ENCODE assay signal across 8 cellular contexts in genomic region chr17:75904749-75905521, GRCh38. TPM values are rescaled to one million over a fixed set of nuclear protein-coding genes. Genes with fewer than 3 reads are reported as not detected.
DNase-seq lines count a peak whose midpoint lies in the region; ATAC-seq and TF ChIP-seq lines count a peak whose summit lies in the region.

MRPL38 (minus strand) TSS chr17:75904884; CDS start chr17:75904875, 9 bp downstream.

- H3K79me2 ChIP-seq in OCI-LY7 (ENCODE audit: insufficient read depth, low read depth, low read length), result peaks cover 16% of the 10 kb centered on the region

- H3K4me3 ChIP-seq in IMR-90 (ENCODE audit: insufficient read depth, low read depth, low read length), result peak within 1 kb of the TSS; percentile 95
- peak within 1 kb of the TSS; percentile 76 for H3K4me3 ChIP-seq in OCI-LY7 (ENCODE audit: low read depth, low read length, poor library complexity, severe bottlenecking)
- peak within 1 kb of the TSS; percentile 67 for H3K4me3 ChIP-seq in epithelial cell of esophagus (ENCODE audit: low read length)

- intact Hi-C loops in IMR-90 (cut with micrococcal nuclease), result loop anchor here (1.0 to 10.0 kb wide), 4 partner anchors 37 to 170 kb away; partner anchors contain the start of genes ACOX1, FBF1, GALR2 and SRP68
- intact Hi-C loops in OCI-LY7 (cut with micrococcal nuclease; ENCODE audit: unreplicated experiment), result loop anchor here (1.0 to 10.0 kb wide), 8 partner anchors 22 to 360 kb away; partner anchors contain the start of genes ACOX1, CDK3, EXOC7 and FBF1

- H3K9me3 ChIP-seq in IMR-90 (ENCODE audit: control insufficient read depth, insufficient read depth, low read length) (no peaks in the 10 kb centered on the region), OCI-LY7 (ENCODE audit: low read length) (no peaks in the 10 kb centered on the region)

- TF ChIP-seq RAD21 in IMR-90 (IDR thresholded peaks at IDR 0.05; ENCODE audit: low read length), result peak; percentile 91

- CTCF ChIA-PET in IMR-90 (lab: Yijun Ruan, JAX) (interaction anchor here (0.6 to 1.2 kb wide), 7 partner anchors 9 to 109 kb away, joined by 3 to 7 read pairs (median 4); partner anchors contain the start of gene CDK3), OCI-LY7 (lab: Charles Lee; ENCODE audit: unreplicated experiment) (interaction anchor here (0.6 to 2.1 kb wide), 5 partner anchors 9 to 109 kb away, joined by 3 to 8 read pairs (median 4); no protein-coding TSS in a partner anchor)

- H3K14ac ChIP-seq in IMR-90 (replicated peaks; ENCODE audit: low read depth, low read length), result peak within 1 kb of the TSS; percentile 82

- POLR2A ChIA-PET in IMR-90 (lab: Charles Lee; ENCODE audit: unreplicated experiment) (interaction anchor here (0.7 kb wide), 1 partner anchor 92 kb away, joined by 20 read pairs; no protein-coding TSS in a partner anchor), OCI-LY7 (lab: Charles Lee) (interaction anchor here (0.6 to 2.8 kb wide), 9 partner anchors 8 to 151 kb away, joined by 3 to 9 read pairs (median 4); partner anchors contain the start of genes FBF1, TRIM65 and WBP2)

- H4K20me1 ChIP-seq in IMR-90 (ENCODE audit: insufficient read depth, low read length) (no peaks in the 10 kb centered on the region), OCI-LY7 (ENCODE audit: insufficient read depth, low read length) (no peaks in the 10 kb centered on the region)

- peak within 1 kb of the TSS; percentile 61; the same call in 1 of the 2 replicates for H2BK120ac ChIP-seq in IMR-90 (ENCODE audit: low read depth, low read length)

- H2BK20ac ChIP-seq in IMR-90 (ENCODE audit: low read depth, low read length), result no peak within 1 kb of the TSS

- peaks cover 4% of the 10 kb centered on the region for H3K4me1 ChIP-seq in IMR-90 (ENCODE audit: control insufficient read depth, insufficient read depth, low read length)
- H3K4me1 ChIP-seq in OCI-LY7 (ENCODE audit: insufficient read depth, low read length, poor library complexity, severe bottlenecking), result peaks cover 37% of the 10 kb centered on the region

- H3K23ac ChIP-seq in IMR-90 (ENCODE audit: low read depth, low read length), result peak within 1 kb of the TSS; percentile 94; the same call in 1 of the 2 replicates

- ATAC-seq in GM21526 (IDR thresholded peaks at IDR 0.05; ENCODE audit: low FRiP score, unreplicated experiment) (peak; percentile 92), IMR-90 (ENCODE audit: low read depth) (peak; percentile 96)

- H2AFZ ChIP-seq in IMR-90 (replicated peaks; ENCODE audit: low read length, poor library complexity) (peak within 1 kb of the TSS; percentile 95), OCI-LY7 (ENCODE audit: low read length) (peak within 1 kb of the TSS; percentile 84)

- no peaks in the 10 kb centered on the region for H3K27me3 ChIP-seq in IMR-90 (ENCODE audit: control insufficient read depth, insufficient read depth, low read length)

- peaks cover 10 to 25% of the 10 kb centered on the region in 2 experiments for H3K79me1 ChIP-seq in IMR-90 (ENCODE audit: low read depth in 1 of 2, low read length in 2 of 2)

- H4K5ac ChIP-seq in IMR-90 (ENCODE audit: low read depth, low read length), result peak within 1 kb of the TSS; percentile 82

- H3K9me2 ChIP-seq in OCI-LY7 (ENCODE audit: insufficient read depth, low read length), result no peaks in the 10 kb centered on the region

- H2AK9ac ChIP-seq in IMR-90 (replicated peaks; ENCODE audit: low read depth, low read length, poor library complexity), result peak within 1 kb of the TSS; percentile 89

- H3K18ac ChIP-seq in IMR-90 (ENCODE audit: low read depth, low read length), result peak within 1 kb of the TSS; percentile 35

- peak within 1 kb of the TSS; percentile 70; the same call in 1 of the 2 replicates for H4K91ac ChIP-seq in IMR-90 (ENCODE audit: insufficient read depth, low read depth, low read length)

- TF ChIP-seq POLR2A in IMR-90 (IDR thresholded peaks at IDR 0.05; ENCODE audit: low read depth, low read length), result peak; percentile 77

- peak; percentile 95 for TF ChIP-seq CTCF in IMR-90 (conservative IDR thresholded peaks at IDR 0.05; ENCODE audit: low read depth, low read length)
- peak; percentile 95 for TF ChIP-seq CTCF in OCI-LY7 (conservative IDR thresholded peaks at IDR 0.05; ENCODE audit: low read length)
- TF ChIP-seq CTCF in epithelial cell of esophagus (IDR thresholded peaks at IDR 0.05; ENCODE audit: insufficient read depth, low read depth, low read length, missing control alignments), result peak; percentile 74

- dilution Hi-C loops in IMR-90 (cut with HindIII; ENCODE audit: low sequenced_read_pairs, unreplicated experiment), result no loop called here

- H2BK5ac ChIP-seq in IMR-90 (ENCODE audit: low read depth, low read length, poor library complexity, severe bottlenecking), result peak within 1 kb of the TSS; percentile 68

- 0 out of 2 replicates have a peak, but pooled peaks cover 6% of the 10 kb centered on the region for H3K9me1 ChIP-seq in IMR-90 (ENCODE audit: insufficient read depth, low read length)

- in situ Hi-C loops in IMR-90 (cut with MboI; ENCODE audit: low sequenced_read_pairs), result loop anchor here (10.0 kb wide), 1 partner anchor 380 kb away; no protein-coding TSS in a partner anchor

- H3K36me3 ChIP-seq in IMR-90 (ENCODE audit: control insufficient read depth, insufficient read depth, low read length) (peaks cover 17% of the 10 kb centered on the region), OCI-LY7 (ENCODE audit: insufficient read depth, low read length) (peaks cover 35% of the 10 kb centered on the region)

- H3K4me2 ChIP-seq in IMR-90 (ENCODE audit: low read depth, low read length), result peak within 1 kb of the TSS; percentile 97
- H3K4me2 ChIP-seq in OCI-LY7 (ENCODE audit: low read length), result peak within 1 kb of the TSS; percentile 90

- peak within 1 kb of the TSS; percentile 68 for H3K9ac ChIP-seq in IMR-90 (ENCODE audit: low read depth, low read length)

- peak within 1 kb of the TSS; percentile 35; the same call in 1 of the 3 replicates for H2BK15ac ChIP-seq in IMR-90 (ENCODE audit: low read depth, low read length)

- H4K8ac ChIP-seq in IMR-90 (ENCODE audit: low read depth in 2 of 2, low read length in 2 of 2), result peak within 1 kb of the TSS; percentile 68 to 98

- no TSS peak for BruUV-seq in IMR-90 (replicated peaks; lab: Mats Ljungman, UMichigan)
- BruUV-seq in OCI-LY7 (replicated peaks; lab: Mats Ljungman, UMichigan), result no TSS peak

- 2% methylated on average over 30 of the region's 69 CpGs; no CpG with 5 or more reads in 1 of the 2 experiments for WGBS in IMR-90 (ENCODE audit: extremely low coverage in 2 of 2, insufficient read length in 1 of 2), 2 experiments

- H3K4ac ChIP-seq in IMR-90 (ENCODE audit: low read depth, low read length), result peak within 1 kb of the TSS; percentile 84

- DNase-seq in DMS114 treated with DMSO at 0.1 percent for 48 hours (lab: John Stamatoyannopoulos, UW; ENCODE audit: unreplicated experiment) (peak; percentile 67), IMR-90 (peak; percentile 92), OCI-LY7 (ENCODE audit: low spot score) (peak; percentile 99), activated T-cell treated with anti-CD3 and anti-CD28 coated beads for 24 hours (ENCODE audit: low read depth) (peak; percentile 94), epithelial cell of esophagus (ENCODE audit: low read depth) (peak; percentile 96), mucosa of gallbladder (ENCODE audit: low spot score) (peak; percentile 95)
- peak; percentile 74 to 87 for DNase-seq in stimulated activated CD8-positive, alpha-beta memory T cell treated with anti-CD3 and anti-CD28 coated beads, Interleukin-4, amount 100 ng/mL, for 4 hours (ENCODE audit: low read depth in 2 of 2, low spot score in 1 of 2)

- peak within 1 kb of the TSS; percentile 95 for H2AK5ac ChIP-seq in IMR-90 (ENCODE audit: low read depth, low read length)

- peak within 1 kb of the TSS; percentile 74 for H3K27ac ChIP-seq in IMR-90 (ENCODE audit: insufficient read depth, low read length)
- peak within 1 kb of the TSS; percentile 38 for H3K27ac ChIP-seq in OCI-LY7 (ENCODE audit: low read depth, low read length, poor library complexity, severe bottlenecking)

- H3K56ac ChIP-seq in IMR-90 (ENCODE audit: extremely low read depth, insufficient read depth, low read length), result peak within 1 kb of the TSS; percentile 54; the same call in 1 of the 2 replicates

TF ChIP-seq in IMR-90, 13 proteins besides CTCF, POLR2A, EP300 and RAD21:
- TF ChIP-seq BHLHE40 (IDR thresholded peaks at IDR 0.05; ENCODE audit: low read depth, low read length) (no peak), MAFK (IDR thresholded peaks at IDR 0.05; ENCODE audit: low read depth, low read length) (no peak), MXI1 (IDR thresholded peaks at IDR 0.05; ENCODE audit: borderline replicate concordance, low read depth, low read length) (peak; percentile 53; the same call in 1 of the 2 replicates), RFX5 (IDR thresholded peaks at IDR 0.05; ENCODE audit: low read depth, low read length) (no peak), USF2 (IDR thresholded peaks at IDR 0.05; ENCODE audit: low read depth, low read length) (no peak; the same call in 1 of the 2 replicates), MAZ (IDR thresholded peaks at IDR 0.05; ENCODE audit: borderline replicate concordance, low read depth, low read length) (peak; percentile 74; the same call in 1 of the 2 replicates), RCOR1 (IDR thresholded peaks at IDR 0.05; ENCODE audit: insufficient replicate concordance, low read length) (peak; percentile 70), FOS (IDR thresholded peaks at IDR 0.05; ENCODE audit: low read depth, low read length) (peak; percentile 20; the same call in 1 of the 2 replicates), SMC3 (IDR thresholded peaks at IDR 0.05; ENCODE audit: low read depth, low read length) (peak; percentile 82)

RNA-seq across cellular contexts. Expression of gene MRPL38, which starts in this region (rescaled TPM):
- total RNA-seq in IMR-90 (2012; rRNA removed), result 13.3 and 15.3 TPM in 2 replicates
- 42.5 and 55.5 TPM in 2 replicates for polyA plus RNA-seq in IMR-90 (2012; rRNA removed)
- 44.8 and 51.3 TPM in 2 replicates for polyA plus RNA-seq in IMR-90 (2012; cell fraction: cytosol; rRNA removed)
- polyA plus RNA-seq in IMR-90 (2012; cell fraction: nucleus; rRNA removed; ENCODE audit: low replicate concordance), result 108 and 241 TPM in 2 replicates
- total RNA-seq in OCI-LY7 (2014; rRNA removed; shearing (Covaris generic)), result 91.9 and 112 TPM in 2 replicates
- total RNA-seq in OCI-LY7 (2022), result 175 and 198 TPM in 2 replicates
- 107 TPM for total RNA-seq in mucosa of gallbladder

Comparison
In these comparisons a context has a peak if more than half of its experiments do, and no peak if none do; other contexts are left out.
1. Peak in every context shown above with its lines: DNase-seq, ATAC-seq, H3K4me3 ChIP-seq and H3K27ac ChIP-seq.